Comparison of ENCODE assay signal across 19 cellular contexts in genomic region chr7:149420006-149420405, GRCh38. TPM values are rescaled to one million over a fixed set of nuclear protein-coding genes. Genes with fewer than 3 reads are reported as not detected.
DNase-seq lines count a peak whose midpoint lies in the region; ATAC-seq and TF ChIP-seq lines count a peak whose summit lies in the region.
"Had no signal": no experiment of that assay in that cellular context is flagged by ENCODE, and none has a peak within 500 bp of the region (broad histone marks: within the 10 kb centered on the region; RNA-seq: fewer than 3 reads in every experiment).

No MANE protein-coding gene starts in this region.

- H3K4me1 Mint-ChIP-seq in CD4-positive, alpha-beta T cell (ENCODE audit: low read depth) = peaks cover 6% of the 10 kb centered on the region
- no peaks in the 10 kb centered on the region for H3K4me1 Mint-ChIP-seq in Caco-2 (ENCODE audit: low read depth, unreplicated experiment)
- H3K4me1 Mint-ChIP-seq in glutamatergic neuron (ENCODE audit: low read depth, unreplicated experiment) = peaks cover 9% of the 10 kb centered on the region
- H3K4me1 Mint-ChIP-seq in nephron = peaks cover 5% of the 10 kb centered on the region

- H3K4me3 Mint-ChIP-seq in CD4-positive, alpha-beta T cell = peak overlapping the region; percentile 35
- H3K4me3 Mint-ChIP-seq in Caco-2 (ENCODE audit: unreplicated experiment) = no peak overlapping the region
- peak overlapping the region; percentile 10 for H3K4me3 Mint-ChIP-seq in glutamatergic neuron (ENCODE audit: unreplicated experiment)
- peak overlapping the region; percentile 29 to 57 (median 50) for H3K4me3 Mint-ChIP-seq in nephron

- H3K9me3 Mint-ChIP-seq in CD4-positive, alpha-beta T cell = no peaks in the 10 kb centered on the region
- H3K9me3 Mint-ChIP-seq in Caco-2 (ENCODE audit: unreplicated experiment) = no peaks in the 10 kb centered on the region
- peaks cover 5% of the 10 kb centered on the region for H3K9me3 Mint-ChIP-seq in glutamatergic neuron (ENCODE audit: unreplicated experiment)
- no peaks in the 10 kb centered on the region for H3K9me3 Mint-ChIP-seq in nephron

- intact Hi-C loops in CD4-positive, alpha-beta T cell (cut with DNase I, micrococcal nuclease) = loop anchor here (2.0 to 10.0 kb wide), 7 partner anchors 42 to 435 kb away; partner anchors contain the start of genes ZNF783 (in 2 of the 2), ZNF398 (in 1 of the 2), ZNF746 (in 1 of the 2) and ZNF777 (in 1 of the 2)
- intact Hi-C loops in Caco-2 (cut with micrococcal nuclease; ENCODE audit: unreplicated experiment) = loop anchor here (5.0 kb wide), 1 partner anchor 158 kb away; the partner anchor contains the start of gene ZNF783

- no peak overlapping the region for H3K4me3 ChIP-seq in Caco-2 (ENCODE audit: low read depth, low read length)
- H3K4me3 ChIP-seq: SJCRH30 had no signal

- H3K27me3 ChIP-seq in CD4-positive, alpha-beta T cell (ENCODE audit: control insufficient read depth, insufficient read depth, low read length) = no peaks in the 10 kb centered on the region
- no peaks in the 10 kb centered on the region for H3K27me3 ChIP-seq in Caco-2 (replicated peaks; ENCODE audit: control insufficient read depth, insufficient read depth, low read length)
- H3K27me3 ChIP-seq: SJCRH30 had no signal

- no peak overlapping the region for H3K27ac Mint-ChIP-seq in CD4-positive, alpha-beta T cell
- H3K27ac Mint-ChIP-seq in Caco-2 (ENCODE audit: unreplicated experiment) = peak overlapping the region; percentile 93
- no peak overlapping the region for H3K27ac Mint-ChIP-seq in glutamatergic neuron (ENCODE audit: unreplicated experiment)
- no peak overlapping the region for H3K27ac Mint-ChIP-seq in nephron

- BruUV-seq in Caco-2 (replicated peaks; lab: Mats Ljungman, UMichigan) = no TSS peak

- no peak for TF ChIP-seq CTCF in CD4-positive, alpha-beta T cell (IDR thresholded peaks at IDR 0.05)
- TF ChIP-seq CTCF in Caco-2 (IDR thresholded peaks at IDR 0.05; ENCODE audit: insufficient read depth in 1 of 2, low read depth in 1 of 2, low read length in 1 of 2, severe bottlenecking in 1 of 2, unreplicated experiment in 1 of 2) (no peak), glutamatergic neuron (IDR thresholded peaks at IDR 0.05; ENCODE audit: partially characterized antibody, unreplicated experiment) (no peak), nephron (IDR thresholded peaks at IDR 0.05; ENCODE audit: unreplicated experiment in 3 of 3) (no peak)

- peaks cover 16% of the 10 kb centered on the region; the same call in 1 of the 2 replicates for H3K4me1 ChIP-seq in Caco-2
- H3K4me1 ChIP-seq: SJCRH30 had no signal

- H3K27ac ChIP-seq in CD4-positive, alpha-beta T cell (ENCODE audit: low read depth, low read length) = no peak overlapping the region
- H3K27ac ChIP-seq: SJCRH30 had no signal

- CTCF ChIA-PET in CD4-positive, alpha-beta T cell (lab: Charles Lee) = no interaction called here
- CTCF ChIA-PET in Caco-2 (lab: Charles Lee) = no interaction called here

- H3K27me3 Mint-ChIP-seq in CD4-positive, alpha-beta T cell = peaks cover 6% of the 10 kb centered on the region
- H3K27me3 Mint-ChIP-seq in Caco-2 (ENCODE audit: insufficient read depth, unreplicated experiment) (no peaks in the 10 kb centered on the region), glutamatergic neuron (ENCODE audit: unreplicated experiment) (peaks cover 9% of the 10 kb centered on the region), nephron (ENCODE audit: low read depth) (peaks cover 6% of the 10 kb centered on the region)

- no peaks in the 10 kb centered on the region for H3K36me3 Mint-ChIP-seq in CD4-positive, alpha-beta T cell (ENCODE audit: low read depth)
- H3K36me3 Mint-ChIP-seq in Caco-2 (ENCODE audit: insufficient read depth, unreplicated experiment) = peaks cover 7% of the 10 kb centered on the region
- no peaks in the 10 kb centered on the region for H3K36me3 Mint-ChIP-seq in glutamatergic neuron (ENCODE audit: unreplicated experiment)
- H3K36me3 Mint-ChIP-seq in nephron (ENCODE audit: low read depth) = no peaks in the 10 kb centered on the region

- ATAC-seq in CD4-positive, alpha-beta T cell (ENCODE audit: poor library complexity) = no peak
- ATAC-seq in HG03442 (IDR thresholded peaks at IDR 0.05; ENCODE audit: unreplicated experiment) (no peak), GM19023 (IDR thresholded peaks at IDR 0.05; ENCODE audit: unreplicated experiment) (no peak)
- ATAC-seq: HCT116 had no signal

- no peaks in the 10 kb centered on the region for H3K9me3 ChIP-seq in CD4-positive, alpha-beta T cell (ENCODE audit: control insufficient read depth, low read length)
- peaks cover 2% of the 10 kb centered on the region; the same call in 1 of the 2 replicates for H3K9me3 ChIP-seq in Caco-2
- H3K9me3 ChIP-seq: SJCRH30 had no signal

- no peak for DNase-seq in CD4-positive, alpha-beta T cell
- DNase-seq in Caco-2 (no peak), glutamatergic neuron (no peak), DMS79 treated with DMSO at 0.1 percent for 48 hours (lab: John Stamatoyannopoulos, UW) (no peak), NCI-H1694 (lab: John Stamatoyannopoulos, UW) (no peak)
- DNase-seq: ACHN, AML-193, MV-4-11, NCI-H1417, NCI-H1930, NCI-H2171 treated with DMSO at 0.1 percent for 48 hours, NCI-H446 treated with DMSO at 0.1 percent for 48 hours, NCI-H774, RPMI8226, SJCRH30 had no signal

- no peaks in the 10 kb centered on the region for H3K36me3 ChIP-seq in Caco-2 (ENCODE audit: control insufficient read depth, insufficient read depth, low read length)
- H3K36me3 ChIP-seq: SJCRH30 had no signal

- POLR2A ChIA-PET in CD4-positive, alpha-beta T cell (lab: Charles Lee) = no interaction called here
- POLR2A ChIA-PET in Caco-2 (lab: Charles Lee) = no interaction called here

RNA-seq across cellular contexts. Expression of gene ZNF777, which starts 40.9 kb away (rescaled TPM):
- total RNA-seq in CD4-positive, alpha-beta T cell = 10 to 100 TPM; 14.5 to 14.8 TPM
- total RNA-seq in Caco-2 (2022) = 20.8 and 22.7 TPM in 2 replicates
- total RNA-seq in glutamatergic neuron (ENCODE audit: unreplicated experiment) = 18.0 TPM
